ENCODE assay signal across 26 cellular contexts in genomic region chr2:180670302-180671003, GRCh38.
"Had no signal": no experiment of that assay in that cellular context is flagged by ENCODE, and none has a peak within 500 bp of the region (broad histone marks: within the 10 kb centered on the region; RNA-seq: fewer than 3 reads in every experiment).

No MANE protein-coding gene starts in this region.

- H3K27me3 ChIP-seq: ascending aorta, ovary, vagina had no signal

- ATAC-seq: effector memory CD8-positive, alpha-beta T cell; naive thymus-derived CD4-positive, alpha-beta T cell; sciatic nerve; stimulated activated memory B cell treated with anti-CD40 and anti-IgM and Interleukin-4, amounts not matched to agents 10 μg/mL and 1 μg/mL and 100 μg/mL, for 72 hours; stimulated activated naive CD8-positive, alpha-beta T cell treated with anti-CD3 and anti-CD28 coated beads, Interleukin-15, amount 100 ng/mL, for 72 hours had no signal

- DNase-seq: activated CD4-positive, alpha-beta memory T cell treated with anti-CD3 and anti-CD28 coated beads, Interleukin-2, amount 10 ng/mL, durations not matched to agents 7 days and 5 days; activated CD4-positive, alpha-beta T cell treated with anti-CD3 and anti-CD28 coated beads, Interleukin-2, amount 10 ng/mL, durations not matched to agents 7 days and 5 days; activated CD4-positive, CD25-positive, alpha-beta regulatory T cell treated with anti-CD3 and anti-CD28 coated beads, Interleukin-2, amount 50 U/mL, for 72 hours; activated CD8-positive, alpha-beta memory T cell treated with anti-CD3 and anti-CD28 coated beads, Interleukin-2, amount 50 U/mL, for 48 hours; activated gamma-delta T cell; activated naive CD4-positive, alpha-beta T cell treated with anti-CD3 and anti-CD28 coated beads, Interleukin-2, amount 10 ng/mL, durations not matched to agents 7 days and 5 days; activated naive CD8-positive, alpha-beta T cell treated with anti-CD3 and anti-CD28 coated beads, Interleukin-2, amount 10 ng/mL, durations not matched to agents 7 days and 5 days; activated T-cell treated with anti-CD3 and anti-CD28 coated beads, Interleukin-2, amount 50 U/mL, for 24 hours; caudate nucleus; cortex of kidney; effector memory CD8-positive, alpha-beta T cell; foreskin melanocyte; midbrain; naive thymus-derived CD4-positive, alpha-beta T cell; ovary; retina; stimulated activated CD4-positive, alpha-beta T cell treated with anti-CD3 and anti-CD28 coated beads, Interleukin-4, amount 100 ng/mL, for 4 hours; stimulated activated CD8-positive, alpha-beta memory T cell treated with anti-CD3 and anti-CD28 coated beads, Interleukin-4, amount 100 ng/mL, for 48 hours; stimulated activated naive CD8-positive, alpha-beta T cell treated with anti-CD3 and anti-CD28 coated beads, Interleukin-15, amount 100 ng/mL, for 72 hours; substantia nigra; T-helper 9 cell had no signal

- H3K36me3 ChIP-seq: ascending aorta, ovary, vagina had no signal

- H3K9me3 ChIP-seq: ascending aorta, ovary, vagina had no signal

- H3K4me1 ChIP-seq: ascending aorta had no signal

- H3K27ac ChIP-seq: ascending aorta, ovary, skin epidermis, vagina had no signal

- H3K4me3 ChIP-seq: ascending aorta, ovary, skin epidermis, vagina had no signal
